Comparison of ENCODE assay signal across 22 cellular contexts in the genomic region with DNA sequence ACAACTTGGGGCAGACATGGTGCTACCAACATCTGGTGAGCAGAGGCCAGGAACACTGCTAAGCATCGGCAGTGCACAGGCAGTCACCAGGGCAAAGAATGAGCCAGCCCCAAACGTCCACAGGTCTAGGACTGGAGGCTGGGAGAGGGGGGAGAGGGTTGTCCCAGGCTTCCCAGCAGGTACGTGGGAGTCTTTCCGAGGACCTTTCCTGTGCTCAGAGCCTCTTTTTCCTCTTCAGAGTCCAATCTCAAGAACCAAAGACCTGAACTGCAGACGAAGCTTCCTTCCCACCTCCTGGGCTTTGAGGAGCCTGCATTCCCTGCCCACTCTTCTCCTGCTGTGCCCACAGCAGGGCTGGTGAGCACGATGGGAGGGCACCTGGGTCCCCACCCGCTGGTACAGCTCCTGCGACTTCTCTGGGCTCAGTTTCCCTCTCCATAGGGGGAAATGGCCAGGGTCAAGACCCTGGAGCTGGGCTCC. TPM values are rescaled to one million over a fixed set of nuclear protein-coding genes. Genes with fewer than 3 reads are reported as not detected.
"Had no signal": no experiment of that assay in that cellular context is flagged by ENCODE, and none has a peak within 500 bp of the region (broad histone marks: within the 10 kb centered on the region; RNA-seq: fewer than 3 reads in every experiment).

No MANE protein-coding gene starts in this region.

- H3K4me3 Mint-ChIP-seq: activated CD4-positive, alpha-beta memory T cell treated with anti-CD3 and anti-CD28 coated beads, Interleukin-2, amount 10 ng/mL, durations not matched to agents 7 days and 5 days; effector memory CD8-positive, alpha-beta T cell; naive B cell had no signal

- H3K9me3 Mint-ChIP-seq: activated CD4-positive, alpha-beta memory T cell treated with anti-CD3 and anti-CD28 coated beads, Interleukin-2, amount 10 ng/mL, durations not matched to agents 7 days and 5 days; activated naive CD4-positive, alpha-beta T cell treated with anti-CD3 and anti-CD28 coated beads, Interleukin-2, amount 50 U/mL, for 72 hours; effector memory CD8-positive, alpha-beta T cell had no signal

- H3K27ac Mint-ChIP-seq: activated CD4-positive, alpha-beta memory T cell treated with anti-CD3 and anti-CD28 coated beads, Interleukin-2, amount 10 ng/mL, durations not matched to agents 7 days and 5 days; activated naive CD4-positive, alpha-beta T cell treated with anti-CD3 and anti-CD28 coated beads, Interleukin-2, amount 50 U/mL, for 72 hours; effector memory CD8-positive, alpha-beta T cell had no signal

- H3K27ac ChIP-seq: adrenal gland, epithelial cell of prostate, parathyroid adenoma had no signal

- H3K9me3 ChIP-seq: adrenal gland had no signal

- H3K4me3 ChIP-seq: adrenal gland had no signal

- H3K36me3 Mint-ChIP-seq: activated naive CD4-positive, alpha-beta T cell treated with anti-CD3 and anti-CD28 coated beads, Interleukin-2, amount 50 U/mL, for 72 hours; naive B cell had no signal

- DNase-seq: activated CD4-positive, alpha-beta memory T cell treated with anti-CD3 and anti-CD28 coated beads, Interleukin-2, amount 10 ng/mL, durations not matched to agents 7 days and 5 days; activated CD4-positive, alpha-beta T cell treated with anti-CD3 and anti-CD28 coated beads for 48 hours; activated CD4-positive, CD25-positive, alpha-beta regulatory T cell; activated gamma-delta T cell treated with Interleukin-2 at 50 U/mL for 16 hours; dermis blood vessel endothelial cell; effector memory CD8-positive, alpha-beta T cell; foreskin fibroblast; hippocampal formation; naive B cell; stimulated activated CD8-positive, alpha-beta memory T cell treated with anti-CD3 and anti-CD28 coated beads, Interleukin-4, amount 100 ng/mL, for 48 hours; stimulated activated naive CD4-positive, alpha-beta T cell; T1000 had no signal

- ATAC-seq: activated naive CD4-positive, alpha-beta T cell treated with anti-CD3 and anti-CD28 coated beads, Interleukin-2, amount 50 U/mL, for 72 hours; effector memory CD8-positive, alpha-beta T cell; sciatic nerve had no signal

- H3K4me1 Mint-ChIP-seq: activated CD4-positive, alpha-beta memory T cell treated with anti-CD3 and anti-CD28 coated beads, Interleukin-2, amount 10 ng/mL, durations not matched to agents 7 days and 5 days; naive B cell had no signal

- H3K36me3 ChIP-seq: adrenal gland had no signal

- H3K4me1 ChIP-seq: adrenal gland, parathyroid adenoma had no signal

- H3K27me3 Mint-ChIP-seq: activated CD4-positive, alpha-beta memory T cell treated with anti-CD3 and anti-CD28 coated beads, Interleukin-2, amount 10 ng/mL, durations not matched to agents 7 days and 5 days had no signal

RNA-seq across cellular contexts. Expression of a gene that starts 48.7 kb away (rescaled TPM):
- total RNA-seq: activated CD4-positive, alpha-beta memory T cell treated with anti-CD3 and anti-CD28 coated beads, Interleukin-2, amount 10 ng/mL, durations not matched to agents 7 days and 5 days; activated naive CD4-positive, alpha-beta T cell treated with anti-CD3 and anti-CD28 coated beads, Interleukin-2, amount 50 U/mL, for 72 hours; dermis blood vessel endothelial cell; glomerular endothelial cell; lung microvascular endothelial cell; mononuclear cell; T-helper 1 cell treated with Interleukin-12 subunit alpha and Interleukin-12 subunit beta and Interleukin-4 antibody, amounts not matched to agents 30 ng/mL and 1 ng/mL, for 36 hours had no signal

RNA-seq across cellular contexts. Expression of a gene that starts 50.5 kb away (rescaled TPM):
- total RNA-seq: activated CD4-positive, alpha-beta memory T cell treated with anti-CD3 and anti-CD28 coated beads, Interleukin-2, amount 10 ng/mL, durations not matched to agents 7 days and 5 days; activated naive CD4-positive, alpha-beta T cell treated with anti-CD3 and anti-CD28 coated beads, Interleukin-2, amount 50 U/mL, for 72 hours; astrocyte; T-helper 1 cell treated with Interleukin-12 subunit alpha and Interleukin-12 subunit beta and Interleukin-4 antibody, amounts not matched to agents 30 ng/mL and 1 ng/mL, for 36 hours had no signal
